ENCODE assay signal across 1 cellular context in the genomic region with DNA sequence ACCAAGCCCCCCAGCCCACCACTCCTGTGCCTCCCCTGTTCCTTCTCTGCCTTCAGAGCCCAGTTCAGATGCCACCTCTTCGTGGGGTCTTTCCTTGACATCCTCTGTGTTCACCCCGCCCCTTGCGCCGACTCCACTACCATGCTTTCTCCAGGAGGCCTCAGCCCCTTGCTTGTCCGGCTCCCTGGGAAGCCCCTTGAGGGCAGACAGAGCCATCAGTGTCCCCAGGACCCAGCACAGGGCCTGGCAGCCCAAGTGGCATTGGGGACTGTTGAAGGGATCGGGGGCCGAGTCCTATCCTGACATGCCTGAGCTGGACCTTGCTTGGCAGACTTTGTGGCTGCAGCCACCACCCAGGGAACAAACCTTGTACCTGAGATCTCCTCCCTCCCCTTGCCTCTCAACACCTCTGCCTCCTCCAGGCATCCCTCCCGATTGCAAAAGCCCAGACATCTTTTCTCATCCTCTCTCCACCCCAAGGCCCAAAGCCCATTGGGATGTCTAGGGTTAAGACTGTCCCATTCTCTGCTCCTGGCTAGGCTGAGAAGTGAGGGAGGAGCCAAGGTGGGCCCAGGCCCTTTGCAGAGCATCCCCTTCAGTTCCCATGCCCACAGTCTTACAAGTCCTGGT.
TF ChIP-seq lines count a peak whose summit lies in the region.

No MANE protein-coding gene starts in this region.

TF ChIP-seq in K562, 482 proteins besides CTCF, POLR2A, EP300 and RAD21:
- TF ChIP-seq ZFP36 (IDR thresholded peaks at IDR 0.05; ENCODE audit: low read depth, low read length, partially characterized antibody): peak; percentile 33
- no peak for TF ChIP-seq NR3C1 (CRISPR knock-in tag; IDR thresholded peaks at IDR 0.05)
- no peak for TF ChIP-seq ZNF717 (CRISPR knock-in tag; IDR thresholded peaks at IDR 0.05)
- TF ChIP-seq MECOM (CRISPR knock-in tag; IDR thresholded peaks at IDR 0.05): no peak
- 0 out of 2 replicates have a peak, but pooled peaks have one; percentile 3 for TF ChIP-seq CEBPB (tag; IDR thresholded peaks at IDR 0.05)
- no peak for TF ChIP-seq ZNF76 (CRISPR knock-in tag; IDR thresholded peaks at IDR 0.05; ENCODE audit: borderline replicate concordance)
- peak; percentile 24; the same call in 1 of the 2 replicates for TF ChIP-seq ZNF316 (IDR thresholded peaks at IDR 0.05)
TF ChIP-seq in K562: peak in this region for 3.
